1 cellular context compared by ENCODE assay signal in genomic region chr17:32563583-32563982, GRCh38.
TF ChIP-seq lines count a peak whose summit lies in the region.

No MANE protein-coding gene starts in this region.

TF ChIP-seq in GM12878, 131 proteins besides CTCF, POLR2A, EP300 and RAD21 (continued from another document):
- no peak for TF ChIP-seq PRDM15 (CRISPR knock-in tag; IDR thresholded peaks at IDR 0.05)
TF ChIP-seq in GM12878: peak in this region for 1.
